Comparison of ENCODE assay signal across 8 cellular contexts in genomic region chr20:58907481-58908137, GRCh38. TPM values are rescaled to one million over a fixed set of nuclear protein-coding genes. Genes with fewer than 3 reads are reported as not detected.
DNase-seq lines count a peak whose midpoint lies in the region; ATAC-seq, FAIRE-seq and TF ChIP-seq lines count a peak whose summit lies in the region.

No MANE protein-coding gene starts in this region.

- peaks cover 51% of the 10 kb centered on the region for H3K4me1 Mint-ChIP-seq in activated naive CD4-positive, alpha-beta T cell treated with anti-CD3 and anti-CD28 coated beads, Interleukin-2, amount 50 U/mL, for 24 hours
- peaks cover 31% of the 10 kb centered on the region for H3K4me1 Mint-ChIP-seq in osteocyte (ENCODE audit: unreplicated experiment)

- no peaks in the 10 kb centered on the region for H3K9me3 Mint-ChIP-seq in activated naive CD4-positive, alpha-beta T cell treated with anti-CD3 and anti-CD28 coated beads, Interleukin-2, amount 50 U/mL, for 24 hours
- H3K9me3 Mint-ChIP-seq in osteocyte (ENCODE audit: unreplicated experiment), result no peaks in the 10 kb centered on the region

- H3K4me3 Mint-ChIP-seq in activated naive CD4-positive, alpha-beta T cell treated with anti-CD3 and anti-CD28 coated beads, Interleukin-2, amount 50 U/mL, for 24 hours, result peak overlapping the region; percentile 58
- H3K4me3 Mint-ChIP-seq in osteocyte (ENCODE audit: unreplicated experiment), result peak overlapping the region; percentile 57

- FAIRE-seq in RCC 7860 (lab: Jason Lieb, UNC), result peak; percentile 37

- H3K36me3 Mint-ChIP-seq in activated naive CD4-positive, alpha-beta T cell treated with anti-CD3 and anti-CD28 coated beads, Interleukin-2, amount 50 U/mL, for 24 hours, result peaks cover 36% of the 10 kb centered on the region
- peaks cover 74% of the 10 kb centered on the region for H3K36me3 Mint-ChIP-seq in osteocyte (ENCODE audit: unreplicated experiment)

- H3K27me3 Mint-ChIP-seq in activated naive CD4-positive, alpha-beta T cell treated with anti-CD3 and anti-CD28 coated beads, Interleukin-2, amount 50 U/mL, for 24 hours, result no peaks in the 10 kb centered on the region
- no peaks in the 10 kb centered on the region for H3K27me3 Mint-ChIP-seq in osteocyte (ENCODE audit: unreplicated experiment)

- peak overlapping the region; percentile 69 for H3K27ac Mint-ChIP-seq in activated naive CD4-positive, alpha-beta T cell treated with anti-CD3 and anti-CD28 coated beads, Interleukin-2, amount 50 U/mL, for 24 hours
- peak overlapping the region; percentile 92 for H3K27ac Mint-ChIP-seq in osteocyte (ENCODE audit: unreplicated experiment)

- TF ChIP-seq CTCF in osteocyte (IDR thresholded peaks at IDR 0.05), result no peak

- ATAC-seq in GM21515 (IDR thresholded peaks at IDR 0.05; ENCODE audit: unreplicated experiment), result peak; percentile 77

- DNase-seq in ELF-1 (ENCODE audit: low read depth, low spot score), result peak; percentile 39
- DNase-seq in HS-5 (ENCODE audit: low read depth), result peak; percentile 75
- peak; percentile 80 for DNase-seq in RCC 7860 (ENCODE audit: low spot score)
- DNase-seq in germinal center (ENCODE audit: low spot score), result peak; percentile 77
- DNase-seq in osteocyte (ENCODE audit: extremely low spot score, unreplicated experiment), result peak; percentile 96
- no peak for DNase-seq in NCI-H128 (lab: John Stamatoyannopoulos, UW; ENCODE audit: unreplicated experiment)

RNA-seq across cellular contexts. Expression of gene GNAS, which starts 55.1 kb away (rescaled TPM):
- 1,150 and 1,173 TPM in 2 replicates for total RNA-seq in osteocyte

RNA-seq across cellular contexts. Expression of gene GNAS-AS1, which starts 56.9 kb away (rescaled TPM):
- 1.5 and 2.0 TPM in 2 replicates for total RNA-seq in osteocyte
